In genomic region chr5:15940905-15941304, GRCh38 we compare ENCODE assay signal across 25 cellular contexts.
DNase-seq lines count a peak whose midpoint lies in the region; ATAC-seq, FAIRE-seq and TF ChIP-seq lines count a peak whose summit lies in the region.
"Had no signal": no experiment of that assay in that cellular context is flagged by ENCODE, and none has a peak within 500 bp of the region (broad histone marks: within the 10 kb centered on the region; RNA-seq: fewer than 3 reads in every experiment).

No MANE protein-coding gene starts in this region.

- H3K4me1 ChIP-seq in HepG2 (ENCODE audit: insufficient read depth, low read length): no peaks in the 10 kb centered on the region
- H3K4me1 ChIP-seq in right lobe of liver: no peaks in the 10 kb centered on the region
- peaks cover 0 to 5% of the 10 kb centered on the region in 2 experiments; a peak in 1 of 5 replicates for H3K4me1 ChIP-seq in K562 (replicated peaks in 1 of 2; ENCODE audit: control insufficient read depth in 2 of 2, insufficient read depth in 2 of 2, low read length in 2 of 2)
- no peaks in the 10 kb centered on the region for H3K4me1 ChIP-seq in esophagus muscularis mucosa
- peaks cover 0 to 14% (median 0%) of the 10 kb centered on the region in 12 donors for H3K4me1 ChIP-seq in heart left ventricle
- H3K4me1 ChIP-seq: BLaER1 treated with 17β-estradiol and CSF1 and Interleukin-3, amounts not matched to agents 10 nM and 100 nM; Caco-2 had no signal

- H3K9me1 ChIP-seq in K562 (ENCODE audit: control insufficient read depth, insufficient read depth, low read length): no peaks in the 10 kb centered on the region

- H3K36me3 ChIP-seq in HepG2 (replicated peaks in 1 of 2; ENCODE audit: control insufficient read depth in 1 of 2, insufficient read depth in 2 of 2, low read length in 2 of 2) (no peaks in the 10 kb centered on the region), right lobe of liver (no peaks in the 10 kb centered on the region), K562 (ENCODE audit: control insufficient read depth, insufficient read depth, low read length) (no peaks in the 10 kb centered on the region), esophagus muscularis mucosa (peaks cover 25 to 65% (median 38%) of the 10 kb centered on the region in 4 donors), heart left ventricle (peaks cover 0 to 71% (median 31%) of the 10 kb centered on the region in 9 donors)
- H3K36me3 ChIP-seq: BLaER1 treated with 17β-estradiol and CSF1 and Interleukin-3, amounts not matched to agents 10 nM and 100 nM had no signal

- H3K4me3 ChIP-seq in HepG2 (replicated peaks in 1 of 3; ENCODE audit: insufficient read depth in 1 of 3, low read depth in 2 of 3, low read length in 3 of 3): no peak overlapping the region
- H3K4me3 ChIP-seq in right lobe of liver: no peak overlapping the region
- H3K4me3 ChIP-seq in K562: no peak overlapping the region
- H3K4me3 ChIP-seq in esophagus muscularis mucosa: no peak overlapping the region
- H3K4me3 ChIP-seq in heart left ventricle: no peak overlapping the region
- H3K4me3 ChIP-seq: BLaER1 treated with 17β-estradiol and CSF1 and Interleukin-3, amounts not matched to agents 10 nM and 100 nM; GM12878 had no signal

- TF ChIP-seq CTCF in HepG2 (CRISPR knock-in tag; IDR thresholded peaks at IDR 0.05) (no peak), right lobe of liver (IDR thresholded peaks at IDR 0.05) (no peak), K562 (IDR thresholded peaks at IDR 0.05 in 2 of 3, conservative IDR thresholded peaks at IDR 0.05 in 1 of 3; ENCODE audit: insufficient read depth in 2 of 3, low read depth in 1 of 3, low read length in 3 of 3) (no peak), esophagus muscularis mucosa (IDR thresholded peaks at IDR 0.05) (no peak), heart left ventricle (IDR thresholded peaks at IDR 0.05) (no peak)

- no peak overlapping the region for H3K9ac ChIP-seq in HepG2 (ENCODE audit: insufficient read depth, low read depth, low read length)
- H3K9ac ChIP-seq in K562 (ENCODE audit: insufficient read depth in 1 of 2, low read depth in 2 of 2, low read length in 2 of 2): no peak overlapping the region
- H3K9ac ChIP-seq: BLaER1 treated with 17β-estradiol and CSF1 and Interleukin-3, amounts not matched to agents 10 nM and 100 nM had no signal

- H2AFZ ChIP-seq in HepG2 (ENCODE audit: low read length) (no peak overlapping the region), K562 (ENCODE audit: low read depth, low read length) (no peak overlapping the region)

- intact Hi-C loops in HepG2 (cut with micrococcal nuclease; ENCODE audit: unreplicated experiment): no loop called here
- intact Hi-C loops in right lobe of liver (cut with DNase I): no loop called here
- intact Hi-C loops in K562 (cut with micrococcal nuclease): no loop called here
- intact Hi-C loops in esophagus muscularis mucosa (cut with DNase I): no loop called here
- intact Hi-C loops in heart left ventricle (cut with DNase I): no loop called here

- POLR2A ChIA-PET in HepG2 (lab: Yijun Ruan, JAX): no interaction called here
- POLR2A ChIA-PET in K562 (lab: Yijun Ruan, JAX): no interaction called here

- H4K20me1 ChIP-seq in HepG2 (ENCODE audit: insufficient read depth, low read length): no peaks in the 10 kb centered on the region
- H4K20me1 ChIP-seq in K562 (replicated peaks; ENCODE audit: control insufficient read depth, insufficient read depth, low read length): no peaks in the 10 kb centered on the region
- H4K20me1 ChIP-seq: BLaER1 treated with 17β-estradiol and CSF1 and Interleukin-3, amounts not matched to agents 10 nM and 100 nM had no signal

- in situ Hi-C loops in HepG2 (cut with HindIII; ENCODE audit: extremely low pct_ligation_motif_present, low pct_unique_long_range_greater_than_20kb) (no loop called here), K562 (cut with MboI) (no loop called here)

- TF ChIP-seq RAD21 in HepG2 (CRISPR knock-in tag; IDR thresholded peaks at IDR 0.05): no peak
- TF ChIP-seq RAD21 in K562 (CRISPR knock-in tag; conservative IDR thresholded peaks at IDR 0.05 in 1 of 2, IDR thresholded peaks at IDR 0.05 in 1 of 2): no peak

- no peak for FAIRE-seq in HepG2 (lab: Jason Lieb, UNC)
- no peak for FAIRE-seq in K562 (lab: Jason Lieb, UNC)
- FAIRE-seq: GM12878, GM12892, GM18507 had no signal

- no peaks in the 10 kb centered on the region for H3K27me3 ChIP-seq in HepG2 (ENCODE audit: control insufficient read depth in 1 of 2, insufficient read depth in 2 of 2, low read length in 2 of 2)
- H3K27me3 ChIP-seq in right lobe of liver: no peaks in the 10 kb centered on the region
- H3K27me3 ChIP-seq in K562 (ENCODE audit: control insufficient read depth in 2 of 2, insufficient read depth in 2 of 2, low read length in 2 of 2): no peaks in the 10 kb centered on the region
- H3K27me3 ChIP-seq in esophagus muscularis mucosa: no peaks in the 10 kb centered on the region
- H3K27me3 ChIP-seq in heart left ventricle: no peaks in the 10 kb centered on the region
- H3K27me3 ChIP-seq: BLaER1 treated with 17β-estradiol and CSF1 and Interleukin-3, amounts not matched to agents 10 nM and 100 nM had no signal

- TF ChIP-seq POLR2A in HepG2 (IDR thresholded peaks at IDR 0.05; ENCODE audit: insufficient read depth in 1 of 2, low read depth in 2 of 2, low read length in 2 of 2): no peak
- TF ChIP-seq POLR2A in right lobe of liver (IDR thresholded peaks at IDR 0.05): no peak
- TF ChIP-seq POLR2A in K562 (conservative IDR thresholded peaks at IDR 0.05): no peak
- TF ChIP-seq POLR2A in esophagus muscularis mucosa (IDR thresholded peaks at IDR 0.05; ENCODE audit: low read depth): no peak
- no peak for TF ChIP-seq POLR2A in heart left ventricle (IDR thresholded peaks at IDR 0.05)

- no peak for TF ChIP-seq EP300 in HepG2 (IDR thresholded peaks at IDR 0.05; ENCODE audit: low read depth in 2 of 2, low read length in 2 of 2)
- no peak for TF ChIP-seq EP300 in HepG2 (CRISPR knock-in tag; IDR thresholded peaks at IDR 0.05; ENCODE audit: borderline replicate concordance)
- no peak for TF ChIP-seq EP300 in K562 (IDR thresholded peaks at IDR 0.05; ENCODE audit: low read length)
- no peak for TF ChIP-seq EP300 in esophagus muscularis mucosa (IDR thresholded peaks at IDR 0.05)

- no TSS peak for BruUV-seq in HepG2 (replicated peaks; lab: Mats Ljungman, UMichigan)
- no TSS peak for BruUV-seq in K562 (replicated peaks; lab: Mats Ljungman, UMichigan)

- WGBS in HepG2 (ENCODE audit: low lambda C conversion rate): 0% methylated on average over 3 of the region's 3 CpGs
- WGBS in right lobe of liver (ENCODE audit: insufficient coverage, low coverage, low lambda C conversion rate, missing lambda C conversion rate): 47% methylated on average over 3 of the region's 3 CpGs
- WGBS in K562 (ENCODE audit: insufficient coverage, low coverage, missing lambda C conversion rate): 0% methylated on average over 3 of the region's 3 CpGs
- 94% methylated on average over 3 of the region's 3 CpGs for WGBS in esophagus muscularis mucosa
- 89 to 95% (median 93%) methylated on average over 3 of the region's 3 CpGs for whole genome bisulfite sequencing in heart left ventricle, 4 donors

- H3K27ac ChIP-seq in HepG2 (ENCODE audit: extremely low read length, insufficient read depth, low read length) (no peak overlapping the region), right lobe of liver (no peak overlapping the region), K562 (ENCODE audit: extremely low read depth, low read depth, low read length) (no peak overlapping the region), esophagus muscularis mucosa (replicated peaks in 1 of 4) (no peak overlapping the region), heart left ventricle (no peak overlapping the region)
- H3K27ac ChIP-seq: 22Rv1; BLaER1 treated with 17β-estradiol and CSF1 and Interleukin-3, amounts not matched to agents 10 nM and 100 nM; C4-2B had no signal

- H3K9me3 ChIP-seq in HepG2 (ENCODE audit: low read length) (no peaks in the 10 kb centered on the region), right lobe of liver (no peaks in the 10 kb centered on the region), K562 (replicated peaks; ENCODE audit: control insufficient read depth, insufficient read depth, low read depth, low read length) (no peaks in the 10 kb centered on the region), esophagus muscularis mucosa (no peaks in the 10 kb centered on the region), heart left ventricle (no peaks in the 10 kb centered on the region)
- H3K9me3 ChIP-seq: Caco-2 had no signal

- no peak for DNase-seq in HepG2 (ENCODE audit: low spot score)
- DNase-seq in right lobe of liver: no peak
- DNase-seq in K562 (ENCODE audit: extremely low read depth in 1 of 4, low spot score in 3 of 4): no peak
- peak; percentile 62 for DNase-seq in esophagus muscularis mucosa (ENCODE audit: extremely low spot score)
- no peak for DNase-seq in HCEC 1CT
- DNase-seq in heart left ventricle: no peak
- no peak for DNase-seq in dermis blood vessel endothelial cell
- DNase-seq: ACHN; AML-193; Caco-2; CD4-positive, alpha-beta T cell; CD8-positive, alpha-beta T cell; DMS 273 treated with DMSO at 0.1 percent for 48 hours; DMS153; DMS53; DMS79; DND-41; EL; GDM1 had no signal

- ATAC-seq in HepG2: no peak
- ATAC-seq in right lobe of liver: no peak
- no peak for ATAC-seq in K562
- no peak for ATAC-seq in heart left ventricle
- ATAC-seq: CD8-positive, alpha-beta T cell; GM12878 had no signal

- H3K79me2 ChIP-seq in HepG2 (ENCODE audit: insufficient read depth, low read length) (no peaks in the 10 kb centered on the region), K562 (ENCODE audit: control insufficient read depth, insufficient read depth, low read length) (no peaks in the 10 kb centered on the region)

- H3K4me2 ChIP-seq in HepG2 (ENCODE audit: low read depth, low read length): no peak overlapping the region
- H3K4me2 ChIP-seq in K562 (ENCODE audit: insufficient read depth, low read length): no peak overlapping the region
- H3K4me2 ChIP-seq: BLaER1 treated with 17β-estradiol and CSF1 and Interleukin-3, amounts not matched to agents 10 nM and 100 nM had no signal

- CTCF ChIA-PET in HepG2 (lab: Yijun Ruan, JAX; ENCODE audit: low intra/inter-chr PET ratio, low total read pairs) (no interaction called here), K562 (lab: Yijun Ruan, JAX; ENCODE audit: low intra/inter-chr PET ratio) (no interaction called here)

TF ChIP-seq in K562, 482 proteins besides CTCF, POLR2A, EP300 and RAD21:
- TF ChIP-seq TAF15 (IDR thresholded peaks at IDR 0.05; ENCODE audit: low read depth, low read length) (no peak), C11orf30 (IDR thresholded peaks at IDR 0.05; ENCODE audit: low read depth) (peak; percentile 16; the same call in 1 of the 2 replicates)
TF ChIP-seq in K562: peak in this region for 1.

Comparison
In these comparisons a context has a peak if more than half of its experiments do, and no peak if none do; other contexts are left out.
1. Of the 241 proteins assayed by ChIP-seq in both HepG2 and K562: peak only in HepG2: MAFF and MAFK; only in K562: none; in both: none; in neither: 239.